In genomic region chr20:53764416-53764800, GRCh38 we compare ENCODE assay signal across 14 cellular contexts.
DNase-seq lines count a peak whose midpoint lies in the region; ATAC-seq and TF ChIP-seq lines count a peak whose summit lies in the region.
"Had no signal": no experiment of that assay in that cellular context is flagged by ENCODE, and none has a peak within 500 bp of the region (broad histone marks: within the 10 kb centered on the region; RNA-seq: fewer than 3 reads in every experiment).

No MANE protein-coding gene starts in this region.

- peak overlapping the region; percentile 87 for H3K27ac Mint-ChIP-seq in glutamatergic neuron (ENCODE audit: unreplicated experiment)
- H3K27ac Mint-ChIP-seq in activated CD4-positive, alpha-beta T cell treated with anti-CD3 and anti-CD28 coated beads for 36 hours: no peak overlapping the region
- H3K27ac Mint-ChIP-seq: activated T-cell treated with anti-CD3 and anti-CD28 coated beads, Interleukin-2, amount 50 U/mL, for 24 hours; effector memory CD8-positive, alpha-beta T cell had no signal

- no peaks in the 10 kb centered on the region for H3K36me3 Mint-ChIP-seq in glutamatergic neuron (ENCODE audit: unreplicated experiment)
- H3K36me3 Mint-ChIP-seq in activated CD4-positive, alpha-beta T cell treated with anti-CD3 and anti-CD28 coated beads for 36 hours (ENCODE audit: low read depth): no peaks in the 10 kb centered on the region

- TF ChIP-seq CTCF in glutamatergic neuron (IDR thresholded peaks at IDR 0.05; ENCODE audit: partially characterized antibody, unreplicated experiment): no peak
- TF ChIP-seq CTCF in osteoblast (IDR thresholded peaks at IDR 0.05; ENCODE audit: extremely low read depth, low read depth, low read length): no peak

- POLR2A ChIA-PET in activated CD4-positive, alpha-beta T cell treated with anti-CD3 and anti-CD28 coated beads for 36 hours (lab: Charles Lee): no interaction called here

- H3K27me3 Mint-ChIP-seq in glutamatergic neuron (ENCODE audit: unreplicated experiment): peaks cover 3% of the 10 kb centered on the region
- H3K27me3 Mint-ChIP-seq in activated CD4-positive, alpha-beta T cell treated with anti-CD3 and anti-CD28 coated beads for 36 hours: no peaks in the 10 kb centered on the region
- H3K27me3 Mint-ChIP-seq: activated T-cell treated with anti-CD3 and anti-CD28 coated beads, Interleukin-2, amount 50 U/mL, for 24 hours; effector memory CD8-positive, alpha-beta T cell had no signal

- peaks cover 7% of the 10 kb centered on the region for H3K9me3 Mint-ChIP-seq in glutamatergic neuron (ENCODE audit: unreplicated experiment)
- H3K9me3 Mint-ChIP-seq in activated CD4-positive, alpha-beta T cell treated with anti-CD3 and anti-CD28 coated beads for 36 hours (ENCODE audit: low read depth): no peaks in the 10 kb centered on the region
- H3K9me3 Mint-ChIP-seq: activated T-cell treated with anti-CD3 and anti-CD28 coated beads, Interleukin-2, amount 50 U/mL, for 24 hours; effector memory CD8-positive, alpha-beta T cell had no signal

- no peak for ATAC-seq in activated CD4-positive, alpha-beta T cell treated with anti-CD3 and anti-CD28 coated beads for 36 hours
- no peak for ATAC-seq in GM19023 (IDR thresholded peaks at IDR 0.05; ENCODE audit: unreplicated experiment)
- ATAC-seq: effector memory CD8-positive, alpha-beta T cell; left cardiac atrium had no signal

- intact Hi-C loops in activated CD4-positive, alpha-beta T cell treated with anti-CD3 and anti-CD28 coated beads for 36 hours (cut with DNase I, micrococcal nuclease): no loop called here

- CTCF ChIA-PET in activated CD4-positive, alpha-beta T cell treated with anti-CD3 and anti-CD28 coated beads for 36 hours (lab: Charles Lee): interaction anchor here (0.6 to 1.6 kb wide), 7 partner anchors 10 to 611 kb away, joined by 3 to 5 read pairs (median 3); no protein-coding TSS in a partner anchor

- H3K4me3 ChIP-seq in SJSA1: peak overlapping the region; percentile 22
- peak overlapping the region; percentile 40 for H3K4me3 ChIP-seq in osteoblast (ENCODE audit: insufficient read depth, low read length)
- H3K4me3 ChIP-seq: MG63 had no signal

- peak overlapping the region; percentile 62 for H3K4me2 ChIP-seq in osteoblast (ENCODE audit: insufficient read depth, low read length)

- H3K9ac ChIP-seq in ES-I3 (ENCODE audit: low read depth, low read length): peak overlapping the region; percentile 9; the same call in 1 of the 2 replicates

- H4K20me1 ChIP-seq in osteoblast (ENCODE audit: insufficient read depth, low read length): no peaks in the 10 kb centered on the region

- DNase-seq in SJSA1 (ENCODE audit: low read depth in 1 of 2, low spot score in 2 of 2) (no peak), glutamatergic neuron (no peak), osteoblast (ENCODE audit: insufficient read length, low spot score, missing footprints) (no peak), NCI-H187 (lab: John Stamatoyannopoulos, UW) (no peak), T-helper 9 cell (no peak)
- DNase-seq in activated CD4-positive, alpha-beta T cell treated with anti-CD3 and anti-CD28 coated beads for 36 hours: no peak
- DNase-seq: activated T-cell treated with anti-CD3 and anti-CD28 coated beads, Interleukin-2, amount 50 U/mL, for 24 hours; BE2C; effector memory CD8-positive, alpha-beta T cell; left cardiac atrium; stimulated activated CD4-positive, alpha-beta T cell treated with anti-CD3 and anti-CD28 coated beads, Interleukin-1b, Interleukin-23, amount 100 ng/mL, for 48 hours had no signal

- peak overlapping the region; percentile 64 for H3K4me3 Mint-ChIP-seq in glutamatergic neuron (ENCODE audit: unreplicated experiment)
- H3K4me3 Mint-ChIP-seq in activated CD4-positive, alpha-beta T cell treated with anti-CD3 and anti-CD28 coated beads for 36 hours: no peak overlapping the region
- H3K4me3 Mint-ChIP-seq: activated T-cell treated with anti-CD3 and anti-CD28 coated beads, Interleukin-2, amount 50 U/mL, for 24 hours; effector memory CD8-positive, alpha-beta T cell had no signal

- peaks cover 11% of the 10 kb centered on the region for H3K4me1 Mint-ChIP-seq in glutamatergic neuron (ENCODE audit: low read depth, unreplicated experiment)
- peaks cover 4% of the 10 kb centered on the region for H3K4me1 Mint-ChIP-seq in activated CD4-positive, alpha-beta T cell treated with anti-CD3 and anti-CD28 coated beads for 36 hours

- H3K27me3 ChIP-seq in SJSA1 (replicated peaks) (no peaks in the 10 kb centered on the region), osteoblast (ENCODE audit: insufficient read depth, low read length) (no peaks in the 10 kb centered on the region)
- H3K27me3 ChIP-seq: BE2C, MG63 had no signal

- H3K36me3 ChIP-seq in ES-I3 (ENCODE audit: insufficient read depth, low read length) (no peaks in the 10 kb centered on the region), SJSA1 (no peaks in the 10 kb centered on the region), osteoblast (ENCODE audit: insufficient read depth, low read length) (no peaks in the 10 kb centered on the region)
- H3K36me3 ChIP-seq: BE2C, MG63 had no signal

- H3K9me3 ChIP-seq in ES-I3 (ENCODE audit: control insufficient read depth, insufficient read depth, low read length) (no peaks in the 10 kb centered on the region), SJSA1 (replicated peaks) (no peaks in the 10 kb centered on the region), osteoblast (ENCODE audit: low read depth, low read length) (no peaks in the 10 kb centered on the region)
- H3K9me3 ChIP-seq: BE2C, MG63 had no signal

- H3K27ac ChIP-seq in SJSA1 (peak overlapping the region; percentile 80), osteoblast (ENCODE audit: low read depth, low read length) (peak overlapping the region; percentile 43)

- H2AFZ ChIP-seq in osteoblast (ENCODE audit: low read length): peak overlapping the region; percentile 82

- no peaks in the 10 kb centered on the region for H3K79me2 ChIP-seq in osteoblast (ENCODE audit: insufficient read depth, low read length)

- peaks cover 37% of the 10 kb centered on the region for H3K4me1 ChIP-seq in ES-I3 (ENCODE audit: insufficient read depth, low read length)
- H3K4me1 ChIP-seq in SJSA1 (replicated peaks): peaks cover 34% of the 10 kb centered on the region
- no peaks in the 10 kb centered on the region for H3K4me1 ChIP-seq in osteoblast (ENCODE audit: insufficient read depth, low read length)
- H3K4me1 ChIP-seq: BE2C had no signal
